In the genomic region with DNA sequence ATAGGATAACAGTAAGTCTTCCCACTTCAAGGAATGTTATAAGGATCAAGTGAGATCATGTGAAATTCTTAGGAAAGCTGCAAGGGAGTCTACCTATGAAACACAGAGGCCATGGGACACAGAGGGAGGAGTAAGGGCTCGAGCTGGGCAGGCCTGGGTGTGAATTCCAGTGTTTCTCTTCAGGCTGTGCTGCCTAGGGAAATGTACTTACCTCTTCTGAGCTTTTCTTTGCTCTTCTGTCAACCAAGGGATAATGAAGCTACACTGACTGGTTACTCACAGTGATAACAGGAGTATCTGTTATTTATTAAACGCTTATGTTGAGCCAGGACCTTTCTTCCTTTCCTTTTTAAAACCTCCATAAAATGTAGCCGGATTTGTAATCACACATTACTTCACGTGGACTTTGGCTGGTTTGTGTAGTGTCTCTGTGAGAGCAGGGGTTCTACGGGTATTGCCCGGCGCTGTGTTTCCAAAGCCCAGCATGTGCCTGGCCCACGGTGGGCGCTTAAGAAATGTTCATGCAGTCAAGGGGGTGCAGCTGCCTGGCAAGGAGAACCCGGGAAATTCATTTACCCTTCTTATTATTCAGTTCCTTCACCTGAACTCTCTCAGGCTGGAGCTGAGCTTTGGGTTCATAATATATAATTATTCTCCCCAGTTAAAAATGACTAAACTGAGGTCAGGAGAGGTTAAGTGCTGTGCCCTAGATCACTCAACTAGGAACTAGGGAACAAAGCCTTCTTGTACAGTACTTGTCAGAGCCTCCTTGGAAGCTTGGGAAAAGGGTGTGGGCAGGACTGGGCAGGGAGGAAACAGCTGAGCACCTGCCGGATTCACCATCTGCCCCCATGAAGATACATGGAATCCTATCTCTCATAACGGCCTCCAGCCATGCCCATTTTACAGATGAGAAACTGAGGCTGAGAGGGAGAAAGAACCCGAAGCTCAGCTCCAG, we compare ENCODE assay signal across 1 cellular context.
TF ChIP-seq lines count a peak whose summit lies in the region.

No MANE protein-coding gene starts in this region.

TF ChIP-seq in SK-N-SH treated with all-trans-retinoic acid at 6 μM for 48 hours, 23 proteins besides CTCF, POLR2A, EP300 and RAD21 (continued from another document):
- TF ChIP-seq CSDC2 (CRISPR knock-in tag; IDR thresholded peaks at IDR 0.05) = no peak
- TF ChIP-seq GLIS3 (CRISPR knock-in tag; IDR thresholded peaks at IDR 0.05) = no peak
- no peak for TF ChIP-seq ZNF70 (CRISPR knock-in tag; IDR thresholded peaks at IDR 0.05)
- TF ChIP-seq TOX (CRISPR knock-in tag; IDR thresholded peaks at IDR 0.05; ENCODE audit: borderline replicate concordance) = no peak
- TF ChIP-seq, protein P1, sequence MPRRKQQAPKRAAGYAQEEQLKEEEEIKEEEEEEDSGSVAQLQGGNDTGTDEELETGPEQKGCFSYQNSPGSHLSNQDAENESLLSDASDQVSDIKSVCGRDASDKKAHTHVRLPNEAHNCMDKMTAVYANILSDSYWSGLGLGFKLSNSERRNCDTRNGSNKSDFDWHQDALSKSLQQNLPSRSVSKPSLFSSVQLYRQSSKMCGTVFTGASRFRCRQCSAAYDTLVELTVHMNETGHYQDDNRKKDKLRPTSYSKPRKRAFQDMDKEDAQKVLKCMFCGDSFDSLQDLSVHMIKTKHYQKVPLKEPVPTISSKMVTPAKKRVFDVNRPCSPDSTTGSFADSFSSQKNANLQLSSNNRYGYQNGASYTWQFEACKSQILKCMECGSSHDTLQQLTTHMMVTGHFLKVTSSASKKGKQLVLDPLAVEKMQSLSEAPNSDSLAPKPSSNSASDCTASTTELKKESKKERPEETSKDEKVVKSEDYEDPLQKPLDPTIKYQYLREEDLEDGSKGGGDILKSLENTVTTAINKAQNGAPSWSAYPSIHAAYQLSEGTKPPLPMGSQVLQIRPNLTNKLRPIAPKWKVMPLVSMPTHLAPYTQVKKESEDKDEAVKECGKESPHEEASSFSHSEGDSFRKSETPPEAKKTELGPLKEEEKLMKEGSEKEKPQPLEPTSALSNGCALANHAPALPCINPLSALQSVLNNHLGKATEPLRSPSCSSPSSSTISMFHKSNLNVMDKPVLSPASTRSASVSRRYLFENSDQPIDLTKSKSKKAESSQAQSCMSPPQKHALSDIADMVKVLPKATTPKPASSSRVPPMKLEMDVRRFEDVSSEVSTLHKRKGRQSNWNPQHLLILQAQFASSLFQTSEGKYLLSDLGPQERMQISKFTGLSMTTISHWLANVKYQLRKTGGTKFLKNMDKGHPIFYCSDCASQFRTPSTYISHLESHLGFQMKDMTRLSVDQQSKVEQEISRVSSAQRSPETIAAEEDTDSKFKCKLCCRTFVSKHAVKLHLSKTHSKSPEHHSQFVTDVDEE (CRISPR knock-in tag; IDR thresholded peaks at IDR 0.05) = no peak
- no peak for TF ChIP-seq TCF4 (CRISPR knock-in tag; IDR thresholded peaks at IDR 0.05; ENCODE audit: borderline replicate concordance)
- TF ChIP-seq RARB (CRISPR knock-in tag; IDR thresholded peaks at IDR 0.05) = no peak
- TF ChIP-seq ZFP3 (CRISPR knock-in tag; IDR thresholded peaks at IDR 0.05) = no peak
- no peak for TF ChIP-seq ARNTL (CRISPR knock-in tag; IDR thresholded peaks at IDR 0.05; ENCODE audit: borderline replicate concordance, low read depth)
- no peak for TF ChIP-seq SNAI2 (CRISPR knock-in tag; IDR thresholded peaks at IDR 0.05)
- TF ChIP-seq ZC3H10 (CRISPR knock-in tag; IDR thresholded peaks at IDR 0.05) = no peak
- no peak for TF ChIP-seq ESRRG (CRISPR knock-in tag; IDR thresholded peaks at IDR 0.05)
- TF ChIP-seq ZFP30 (CRISPR knock-in tag; IDR thresholded peaks at IDR 0.05) = no peak
- no peak for TF ChIP-seq ZNF8 (CRISPR knock-in tag; IDR thresholded peaks at IDR 0.05)
